Comparison of ENCODE assay signal across 8 cellular contexts in genomic region chr17:77449908-77450741, GRCh38.
A peak's percentile ranks its signal among the peaks of the same experiment; 100 is the strongest.
DNase-seq lines count a peak whose midpoint lies in the region; ATAC-seq and TF ChIP-seq lines count a peak whose summit lies in the region.

No MANE protein-coding gene starts in this region.

- H3K4me2 ChIP-seq in Karpas-422 (ENCODE audit: low read depth, low read length, poor library complexity, severe bottlenecking) = peak overlapping the region; percentile 93

- H4K20me1 ChIP-seq in Karpas-422 (ENCODE audit: insufficient read depth, low read depth, low read length) = no peaks in the 10 kb centered on the region

- no peaks in the 10 kb centered on the region for H3K9me2 ChIP-seq in Karpas-422 (replicated peaks; ENCODE audit: insufficient read depth, low read length)

- no peaks in the 10 kb centered on the region for H3K9me3 ChIP-seq in Karpas-422 (ENCODE audit: low read length)

- H3K27ac ChIP-seq in Karpas-422 (ENCODE audit: low read length) = peak overlapping the region; percentile 97

- no peak for TF ChIP-seq CTCF in omental fat pad (IDR thresholded peaks at IDR 0.05)

- peak overlapping the region; percentile 87 for H3K4me3 ChIP-seq in Karpas-422 (ENCODE audit: low read length)

- H3K36me3 ChIP-seq in Karpas-422 (ENCODE audit: insufficient read depth, low read length) = no peaks in the 10 kb centered on the region

- DNase-seq in C1 segment of cervical spinal cord (lab: John Stamatoyannopoulos, UW) = peak in 12 of 14 donors; percentile 40 to 87 (median 66)
- DNase-seq in Karpas-422 = peak; percentile 87
- peak; percentile 82 for DNase-seq in activated naive CD4-positive, alpha-beta T cell treated with Interleukin-2 at 50 U/mL for 16 hours
- peak; percentile 62 for DNase-seq in glomerular visceral epithelial cell (ENCODE audit: extremely low spot score)
- no peak for DNase-seq in omental fat pad (ENCODE audit: low spot score)
- no peak for DNase-seq in dedifferentiated amniotic fluid mesenchymal stem cell (ENCODE audit: extremely low spot score)

- H3K27me3 ChIP-seq in Karpas-422 (ENCODE audit: low read length) = no peaks in the 10 kb centered on the region

- ATAC-seq in omental fat pad (ENCODE audit: low FRiP score) (peak; percentile 68), HG03469 (IDR thresholded peaks at IDR 0.05; ENCODE audit: unreplicated experiment) (no peak), HG03139 (IDR thresholded peaks at IDR 0.05; ENCODE audit: unreplicated experiment) (no peak)

- peak overlapping the region; percentile 98 for H3K9ac ChIP-seq in Karpas-422 (ENCODE audit: low read length)

- H3K79me2 ChIP-seq in Karpas-422 (ENCODE audit: low read length) = peaks cover 60% of the 10 kb centered on the region

- H3K4me1 ChIP-seq in Karpas-422 (ENCODE audit: low read length) = peaks cover 63% of the 10 kb centered on the region

- H2AFZ ChIP-seq in Karpas-422 (ENCODE audit: low read length) = no peak overlapping the region

Comparison
In these comparisons a context has a peak if more than half of its experiments do, and no peak if none do; other contexts are left out.
1. DNase-seq: peak in C1 segment of cervical spinal cord (12 of 14), Karpas-422 (single experiment), activated naive CD4-positive, alpha-beta T cell treated with Interleukin-2 at 50 U/mL for 16 hours (single experiment) and glomerular visceral epithelial cell (single experiment); none in omental fat pad (single experiment) and dedifferentiated amniotic fluid mesenchymal stem cell (single experiment).